ENCODE assay signal across 8 cellular contexts in the genomic region with DNA sequence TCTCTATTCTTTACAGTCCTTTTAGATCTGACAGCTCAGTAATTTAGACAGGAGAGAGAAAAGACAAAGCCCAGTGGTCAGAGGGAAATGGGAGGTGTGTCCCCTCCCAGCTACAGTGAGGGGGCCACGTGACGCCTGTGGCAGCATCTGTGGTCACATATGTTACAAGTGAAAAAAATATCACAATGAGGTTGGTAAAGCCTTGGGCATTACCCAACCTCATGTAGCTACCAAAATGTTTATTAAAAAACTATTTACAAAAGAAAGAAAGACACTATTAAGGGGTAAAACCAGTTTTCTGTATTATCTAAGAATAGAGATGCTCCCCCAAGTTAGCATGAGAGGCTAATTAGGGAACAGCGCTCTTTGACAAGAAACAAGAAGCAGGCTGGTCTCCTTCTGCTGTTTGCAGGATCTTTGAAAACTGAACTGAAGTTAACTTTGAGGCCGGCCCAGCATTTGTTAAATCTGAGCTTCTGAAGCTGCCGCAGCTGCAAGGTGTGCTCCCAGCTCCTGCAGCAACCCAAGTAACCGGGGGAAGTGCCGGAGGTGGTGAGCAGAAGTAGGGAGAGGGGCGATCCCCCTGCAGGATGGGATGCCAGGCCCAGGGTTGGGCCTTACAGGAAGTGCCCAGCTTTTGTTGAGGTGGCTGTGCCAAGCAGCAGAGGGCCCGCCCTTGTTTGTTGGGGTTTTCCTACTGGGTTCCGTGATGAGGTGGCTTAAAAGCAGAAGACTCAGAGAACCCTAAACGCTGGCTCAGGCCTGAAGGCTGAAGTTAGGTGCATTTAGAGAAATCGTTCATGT. TPM values are rescaled to one million over a fixed set of nuclear protein-coding genes. Genes with fewer than 3 reads are reported as not detected.
DNase-seq lines count a peak whose midpoint lies in the region; ATAC-seq and TF ChIP-seq lines count a peak whose summit lies in the region.

No MANE protein-coding gene starts in this region.

- H3K4me1 ChIP-seq in HEK293 (ENCODE audit: control insufficient read depth, insufficient read depth, low read length) (no peaks in the 10 kb centered on the region), left lung (peaks cover 0 to 53% of the 10 kb centered on the region in 2 donors)

- peak; percentile 27 for DNase-seq in NCI-H2029 (lab: John Stamatoyannopoulos, UW)
- DNase-seq in activated T-cell treated with anti-CD3 and anti-CD28 coated beads, Interleukin-2, amount 50 U/mL, for 4 hours, result peak; percentile 52
- peak; percentile 60 to 86 for DNase-seq in left lung
- DNase-seq in stimulated activated CD8-positive, alpha-beta memory T cell treated with anti-CD3 and anti-CD28 coated beads, Interleukin-4, amount 100 ng/mL, for 1 hour (ENCODE audit: low read depth in 2 of 2, low spot score in 1 of 2), result peak; percentile 30 to 44
- no peak for DNase-seq in foreskin melanocyte
- DNase-seq in coronary artery (ENCODE audit: low spot score), result no peak

- TF ChIP-seq CTCF in HEK293 (tag by site-specific recombination; IDR thresholded peaks at IDR 0.05), result no peak
- TF ChIP-seq CTCF in left lung (IDR thresholded peaks at IDR 0.05), result no peak
- no peak for TF ChIP-seq CTCF in coronary artery (IDR thresholded peaks at IDR 0.05)

- no peaks in the 10 kb centered on the region for H3K27me3 ChIP-seq in left lung

- POLR2A ChIA-PET in HEK293 (lab: Yijun Ruan, JAX), result no interaction called here

- H3K4me1 Mint-ChIP-seq in activated T-cell treated with anti-CD3 and anti-CD28 coated beads, Interleukin-2, amount 50 U/mL, for 4 hours (ENCODE audit: low read depth), result peaks cover 84% of the 10 kb centered on the region

- H3K9me3 Mint-ChIP-seq in activated T-cell treated with anti-CD3 and anti-CD28 coated beads, Interleukin-2, amount 50 U/mL, for 4 hours, result no peaks in the 10 kb centered on the region

- H3K4me3 ChIP-seq in HEK293 (ENCODE audit: low read depth, low read length), result no peak overlapping the region
- no peak overlapping the region for H3K4me3 ChIP-seq in left lung
- H3K4me3 ChIP-seq in coronary artery, result no peak overlapping the region

- CTCF ChIA-PET in HEK293 (lab: Yijun Ruan, JAX), result interaction anchor here (0.7 kb wide), 1 partner anchor 71 kb away, joined by 3 read pairs; no protein-coding TSS in a partner anchor

- peak overlapping the region; percentile 77 for H3K4me3 Mint-ChIP-seq in activated T-cell treated with anti-CD3 and anti-CD28 coated beads, Interleukin-2, amount 50 U/mL, for 4 hours

- intact Hi-C loops in left lung (cut with DNase I), result no loop called here

- H3K9me3 ChIP-seq in HEK293 (ENCODE audit: control insufficient read depth, insufficient read depth, low read depth, low read length) (no peaks in the 10 kb centered on the region), left lung (no peaks in the 10 kb centered on the region)

- no peaks in the 10 kb centered on the region for H3K36me3 Mint-ChIP-seq in activated T-cell treated with anti-CD3 and anti-CD28 coated beads, Interleukin-2, amount 50 U/mL, for 4 hours (ENCODE audit: insufficient read depth)

- peak; percentile 62 for ATAC-seq in GM18499 (IDR thresholded peaks at IDR 0.05; ENCODE audit: insufficient read depth, unreplicated experiment)
- ATAC-seq in activated T-cell treated with anti-CD3 and anti-CD28 coated beads, Interleukin-2, amount 50 U/mL, for 4 hours, result peak; percentile 96 to 97
- ATAC-seq in left lung, result peak; percentile 76

- H3K27ac ChIP-seq in HEK293 (ENCODE audit: extremely low read depth, low read depth, low read length) (no peak overlapping the region), left lung (peak overlapping the region; percentile 21 to 86), coronary artery (peak overlapping the region in 1 of 2 donors; percentile 63)

- no peaks in the 10 kb centered on the region for H3K27me3 Mint-ChIP-seq in activated T-cell treated with anti-CD3 and anti-CD28 coated beads, Interleukin-2, amount 50 U/mL, for 4 hours (ENCODE audit: low read depth)

- H3K36me3 ChIP-seq in HEK293 (ENCODE audit: control insufficient read depth in 2 of 2, insufficient read depth in 1 of 2, low read length in 2 of 2) (no peaks in the 10 kb centered on the region), left lung (no peaks in the 10 kb centered on the region)

TF ChIP-seq in HEK293, 187 proteins besides CTCF, POLR2A, EP300 and RAD21:
- no peak for TF ChIP-seq ZNF623 (tag by site-specific recombination; IDR thresholded peaks at IDR 0.05)
- 0 out of 2 replicates have a peak, but pooled peaks have one; percentile 25 for TF ChIP-seq ZNF341 (tag by site-specific recombination; IDR thresholded peaks at IDR 0.05; ENCODE audit: low read depth)
- no peak for TF ChIP-seq ZNF624 (tag by site-specific recombination; IDR thresholded peaks at IDR 0.05)
- no peak for TF ChIP-seq GFI1B (tag by site-specific recombination; IDR thresholded peaks at IDR 0.05)
TF ChIP-seq in HEK293: peak in this region for 1.

RNA-seq across cellular contexts. Expression of a gene that starts 42.6 kb away (rescaled TPM):
- 10 to 100 TPM; 12.6 to 14.2 (median 12.7) TPM for total RNA-seq in activated T-cell treated with anti-CD3 and anti-CD28 coated beads, Interleukin-2, amount 50 U/mL, for 4 hours
- total RNA-seq in left lung, result 10 to 100 TPM in 1 of 2 donors, 1 to 10 TPM in 1; 7.8 to 10.1 TPM

Comparison
In these comparisons a context has a peak if more than half of its experiments do, and no peak if none do; other contexts are left out.
1. DNase-seq: peak in NCI-H2029 (single experiment), activated T-cell treated with anti-CD3 and anti-CD28 coated beads, Interleukin-2, amount 50 U/mL, for 4 hours (single experiment), left lung (2 of 2) and stimulated activated CD8-positive, alpha-beta memory T cell treated with anti-CD3 and anti-CD28 coated beads, Interleukin-4, amount 100 ng/mL, for 1 hour (2 of 2); none in foreskin melanocyte (single experiment) and coronary artery (single experiment).
2. Peak in every context shown above with its lines, with median percentiles within 50 percentile points of each other: ATAC-seq.